ENCODE assay signal across 2 cellular contexts in the genomic region with DNA sequence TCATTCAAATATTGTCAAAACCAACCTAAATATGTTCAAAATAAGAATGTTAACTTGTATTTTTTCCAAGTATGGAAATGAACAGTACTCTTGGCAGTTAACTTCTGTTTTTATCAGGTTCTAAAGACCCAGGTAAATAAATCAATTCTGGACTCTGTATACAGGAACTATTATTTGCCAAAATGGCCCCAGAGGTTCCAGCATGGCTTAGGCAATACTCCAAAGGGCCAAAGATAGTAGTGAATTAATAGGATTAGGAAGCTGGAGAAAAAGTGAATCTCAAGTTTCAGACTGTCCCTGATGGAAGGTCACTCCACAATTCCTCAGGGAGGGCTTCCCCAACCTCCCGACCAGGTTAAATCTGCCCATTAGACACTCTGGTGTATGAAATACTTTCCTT.
TF ChIP-seq lines count a peak whose summit lies in the region.

No MANE protein-coding gene starts in this region.

TF ChIP-seq in liver, 16 proteins besides CTCF, POLR2A, EP300 and RAD21:
- peak in 1 of 2 donors; percentile 41 for TF ChIP-seq JUND (IDR thresholded peaks at IDR 0.05)
- no peak for TF ChIP-seq NR2F2 (IDR thresholded peaks at IDR 0.05)
- TF ChIP-seq, protein P1, sequence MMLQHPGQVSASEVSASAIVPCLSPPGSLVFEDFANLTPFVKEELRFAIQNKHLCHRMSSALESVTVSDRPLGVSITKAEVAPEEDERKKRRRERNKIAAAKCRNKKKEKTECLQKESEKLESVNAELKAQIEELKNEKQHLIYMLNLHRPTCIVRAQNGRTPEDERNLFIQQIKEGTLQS (IDR thresholded peaks at IDR 0.05) = peak; percentile 20
- peak; percentile 20 for TF ChIP-seq FOXA2 (IDR thresholded peaks at IDR 0.05)
- TF ChIP-seq, protein P2, sequence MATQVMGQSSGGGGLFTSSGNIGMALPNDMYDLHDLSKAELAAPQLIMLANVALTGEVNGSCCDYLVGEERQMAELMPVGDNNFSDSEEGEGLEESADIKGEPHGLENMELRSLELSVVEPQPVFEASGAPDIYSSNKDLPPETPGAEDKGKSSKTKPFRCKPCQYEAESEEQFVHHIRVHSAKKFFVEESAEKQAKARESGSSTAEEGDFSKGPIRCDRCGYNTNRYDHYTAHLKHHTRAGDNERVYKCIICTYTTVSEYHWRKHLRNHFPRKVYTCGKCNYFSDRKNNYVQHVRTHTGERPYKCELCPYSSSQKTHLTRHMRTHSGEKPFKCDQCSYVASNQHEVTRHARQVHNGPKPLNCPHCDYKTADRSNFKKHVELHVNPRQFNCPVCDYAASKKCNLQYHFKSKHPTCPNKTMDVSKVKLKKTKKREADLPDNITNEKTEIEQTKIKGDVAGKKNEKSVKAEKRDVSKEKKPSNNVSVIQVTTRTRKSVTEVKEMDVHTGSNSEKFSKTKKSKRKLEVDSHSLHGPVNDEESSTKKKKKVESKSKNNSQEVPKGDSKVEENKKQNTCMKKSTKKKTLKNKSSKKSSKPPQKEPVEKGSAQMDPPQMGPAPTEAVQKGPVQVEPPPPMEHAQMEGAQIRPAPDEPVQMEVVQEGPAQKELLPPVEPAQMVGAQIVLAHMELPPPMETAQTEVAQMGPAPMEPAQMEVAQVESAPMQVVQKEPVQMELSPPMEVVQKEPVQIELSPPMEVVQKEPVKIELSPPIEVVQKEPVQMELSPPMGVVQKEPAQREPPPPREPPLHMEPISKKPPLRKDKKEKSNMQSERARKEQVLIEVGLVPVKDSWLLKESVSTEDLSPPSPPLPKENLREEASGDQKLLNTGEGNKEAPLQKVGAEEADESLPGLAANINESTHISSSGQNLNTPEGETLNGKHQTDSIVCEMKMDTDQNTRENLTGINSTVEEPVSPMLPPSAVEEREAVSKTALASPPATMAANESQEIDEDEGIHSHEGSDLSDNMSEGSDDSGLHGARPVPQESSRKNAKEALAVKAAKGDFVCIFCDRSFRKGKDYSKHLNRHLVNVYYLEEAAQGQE (IDR thresholded peaks at IDR 0.05) = peak; percentile 29
- peak; percentile 43 for TF ChIP-seq HNF4G (IDR thresholded peaks at IDR 0.05)
- no peak for TF ChIP-seq FOXA1 (IDR thresholded peaks at IDR 0.05)
- TF ChIP-seq, protein P3, sequence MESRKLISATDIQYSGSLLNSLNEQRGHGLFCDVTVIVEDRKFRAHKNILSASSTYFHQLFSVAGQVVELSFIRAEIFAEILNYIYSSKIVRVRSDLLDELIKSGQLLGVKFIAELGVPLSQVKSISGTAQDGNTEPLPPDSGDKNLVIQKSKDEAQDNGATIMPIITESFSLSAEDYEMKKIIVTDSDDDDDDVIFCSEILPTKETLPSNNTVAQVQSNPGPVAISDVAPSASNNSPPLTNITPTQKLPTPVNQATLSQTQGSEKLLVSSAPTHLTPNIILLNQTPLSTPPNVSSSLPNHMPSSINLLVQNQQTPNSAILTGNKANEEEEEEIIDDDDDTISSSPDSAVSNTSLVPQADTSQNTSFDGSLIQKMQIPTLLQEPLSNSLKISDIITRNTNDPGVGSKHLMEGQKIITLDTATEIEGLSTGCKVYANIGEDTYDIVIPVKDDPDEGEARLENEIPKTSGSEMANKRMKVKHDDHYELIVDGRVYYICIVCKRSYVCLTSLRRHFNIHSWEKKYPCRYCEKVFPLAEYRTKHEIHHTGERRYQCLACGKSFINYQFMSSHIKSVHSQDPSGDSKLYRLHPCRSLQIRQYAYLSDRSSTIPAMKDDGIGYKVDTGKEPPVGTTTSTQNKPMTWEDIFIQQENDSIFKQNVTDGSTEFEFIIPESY (IDR thresholded peaks at IDR 0.05) = no peak
- peak; percentile 87 to 90 for TF ChIP-seq HNF4A (conservative IDR thresholded peaks at IDR 0.05)
- TF ChIP-seq GABPA (IDR thresholded peaks at IDR 0.05 in 1 of 2, conservative IDR thresholded peaks at IDR 0.05 in 1 of 2) = no peak
- TF ChIP-seq, protein P4, sequence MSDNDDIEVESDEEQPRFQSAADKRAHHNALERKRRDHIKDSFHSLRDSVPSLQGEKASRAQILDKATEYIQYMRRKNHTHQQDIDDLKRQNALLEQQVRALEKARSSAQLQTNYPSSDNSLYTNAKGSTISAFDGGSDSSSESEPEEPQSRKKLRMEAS (IDR thresholded peaks at IDR 0.05) = peak; percentile 56
- TF ChIP-seq RXRA (IDR thresholded peaks at IDR 0.05) = peak; percentile 62 to 82
- no peak for TF ChIP-seq TAF1 (conservative IDR thresholded peaks at IDR 0.05)
- TF ChIP-seq YY1 (IDR thresholded peaks at IDR 0.05) = peak; percentile 95
- peak; percentile 67 for TF ChIP-seq SP1 (IDR thresholded peaks at IDR 0.05)
- peak in 1 of 2 donors; percentile 16 for TF ChIP-seq EGR1 (IDR thresholded peaks at IDR 0.05; ENCODE audit: low read depth in 2 of 2)

TF ChIP-seq in HepG2, 621 proteins besides CTCF, POLR2A, EP300 and RAD21:
- no peak for TF ChIP-seq MXD4 (CRISPR knock-in tag; IDR thresholded peaks at IDR 0.05)
- TF ChIP-seq ZSCAN22 (CRISPR knock-in tag; IDR thresholded peaks at IDR 0.05) = no peak
- no peak for TF ChIP-seq PRPF4 (IDR thresholded peaks at IDR 0.05; ENCODE audit: low read depth, low read length, poor library complexity, severe bottlenecking)
- TF ChIP-seq, protein P5, sequence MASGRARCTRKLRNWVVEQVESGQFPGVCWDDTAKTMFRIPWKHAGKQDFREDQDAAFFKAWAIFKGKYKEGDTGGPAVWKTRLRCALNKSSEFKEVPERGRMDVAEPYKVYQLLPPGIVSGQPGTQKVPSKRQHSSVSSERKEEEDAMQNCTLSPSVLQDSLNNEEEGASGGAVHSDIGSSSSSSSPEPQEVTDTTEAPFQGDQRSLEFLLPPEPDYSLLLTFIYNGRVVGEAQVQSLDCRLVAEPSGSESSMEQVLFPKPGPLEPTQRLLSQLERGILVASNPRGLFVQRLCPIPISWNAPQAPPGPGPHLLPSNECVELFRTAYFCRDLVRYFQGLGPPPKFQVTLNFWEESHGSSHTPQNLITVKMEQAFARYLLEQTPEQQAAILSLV (CRISPR knock-in tag; IDR thresholded peaks at IDR 0.05; ENCODE audit: borderline replicate concordance) = no peak
